Comparison of ENCODE assay signal across 7 cellular contexts in the genomic region with DNA sequence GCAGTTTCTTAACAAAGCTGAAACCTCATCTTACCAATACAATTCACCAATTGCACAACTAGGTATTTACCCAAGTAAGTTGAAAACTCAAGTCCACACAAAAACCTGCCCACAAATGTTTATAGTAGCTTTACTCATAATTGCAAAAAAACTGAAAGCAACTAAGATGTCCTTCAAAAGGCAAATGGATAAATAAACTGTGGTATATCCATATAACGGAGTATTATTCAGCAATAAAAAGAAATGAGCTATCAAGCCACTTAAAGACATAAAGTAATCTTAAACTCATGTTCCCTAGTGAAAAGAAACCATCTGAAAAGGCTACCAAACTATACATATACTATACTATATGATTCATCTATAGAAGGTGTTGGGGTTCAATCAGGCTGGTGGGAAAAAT.
"Had no signal": no experiment of that assay in that cellular context is flagged by ENCODE, and none has a peak within 500 bp of the region (broad histone marks: within the 10 kb centered on the region; RNA-seq: fewer than 3 reads in every experiment).

No MANE protein-coding gene starts in this region.

- FAIRE-seq: H1, H54, HTR-8/SVneo had no signal

- H3K4me2 ChIP-seq: GM23338 had no signal

- ATAC-seq: GM23338 had no signal

- H3K4me3 ChIP-seq: GM23338 had no signal

- DNase-seq: H9, HCEC 1CT, KBM-7 had no signal

- H2AFZ ChIP-seq: GM23338 had no signal
